ENCODE assay signal across 21 cellular contexts in the genomic region with DNA sequence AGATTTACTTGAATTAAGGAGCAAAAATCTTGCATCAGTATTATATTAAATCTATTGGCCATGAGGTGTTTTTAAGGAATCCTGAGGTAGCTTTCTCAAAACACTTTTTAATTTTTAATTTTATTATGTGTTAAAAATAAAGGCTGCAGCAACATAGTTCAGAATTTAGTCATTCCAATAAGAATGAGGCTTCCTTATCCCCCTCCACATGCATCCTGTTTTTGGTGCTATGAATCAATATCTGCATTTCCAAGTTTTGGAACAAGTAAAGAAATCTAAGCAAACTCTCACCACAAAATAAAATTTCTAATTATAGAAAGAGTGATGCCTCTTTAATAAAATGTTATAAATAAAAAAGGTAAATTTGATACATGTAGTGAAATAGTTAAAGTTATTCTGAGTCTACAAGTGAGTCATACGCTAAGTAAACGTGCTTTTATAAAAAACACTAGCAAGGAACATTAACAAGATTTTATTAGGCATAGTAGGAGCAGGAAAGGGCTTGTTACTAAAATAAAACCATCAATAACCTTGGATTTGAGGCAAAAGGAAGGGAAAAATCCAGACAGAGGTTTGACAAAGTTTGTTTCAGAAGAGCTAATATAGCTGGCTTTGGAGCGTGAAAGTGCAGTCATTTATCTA.
"Had no signal": no experiment of that assay in that cellular context is flagged by ENCODE, and none has a peak within 500 bp of the region (broad histone marks: within the 10 kb centered on the region; RNA-seq: fewer than 3 reads in every experiment).

No MANE protein-coding gene starts in this region.

- H3K9ac ChIP-seq: neural progenitor cell had no signal

- H3K27ac ChIP-seq: brain microvascular endothelial cell, epithelial cell of prostate, gastrocnemius medialis, heart left ventricle, lower lobe of right lung, neural progenitor cell, ovary, stomach, testis had no signal

- ATAC-seq: activated CD8-positive, alpha-beta T cell treated with anti-CD3 and anti-CD28 coated beads for 36 hours; activated T-cell treated with anti-CD3 and anti-CD28 coated beads, Interleukin-2, amount 50 U/mL, for 72 hours; gastrocnemius medialis; heart left ventricle; left colon; lower lobe of right lung; WTC11 had no signal

- H3K9me3 ChIP-seq: gastrocnemius medialis, lower lobe of right lung, sigmoid colon, testis had no signal

- H3K4me1 ChIP-seq: gastrocnemius medialis, heart left ventricle, lower lobe of right lung, neural progenitor cell, stomach, testis had no signal

- H3K4me2 ChIP-seq: neural progenitor cell had no signal

- H3K36me3 ChIP-seq: brain microvascular endothelial cell, gastrocnemius medialis, heart left ventricle, lower lobe of right lung, neural progenitor cell, ovary, sigmoid colon, stomach had no signal

- DNase-seq: activated CD4-positive, alpha-beta T cell treated with anti-CD3 and anti-CD28 coated beads for 4 hours; activated CD8-positive, alpha-beta memory T cell treated with anti-CD3 and anti-CD28 coated beads, Interleukin-2, amount 50 U/mL, for 4 hours; activated CD8-positive, alpha-beta T cell treated with anti-CD3 and anti-CD28 coated beads for 36 hours; activated gamma-delta T cell; activated T-cell treated with anti-CD3 and anti-CD28 coated beads, Interleukin-2, amount 50 U/mL, for 72 hours; amygdala; brain microvascular endothelial cell; effector CD8-positive, alpha-beta T cell; gastrocnemius medialis; heart left ventricle; left colon; lower lobe of right lung; midbrain; ovary; sigmoid colon; stimulated activated CD4-positive, alpha-beta T cell treated with anti-CD3 and anti-CD28 coated beads, Interleukin-1b, Interleukin-23, amount 100 ng/mL, for 48 hours; stomach; testis had no signal

- H3K4me3 ChIP-seq: gastrocnemius medialis, heart left ventricle, lower lobe of right lung, neural progenitor cell, ovary, sigmoid colon, stomach, testis had no signal

- H3K27me3 ChIP-seq: brain microvascular endothelial cell, gastrocnemius medialis, heart left ventricle, neural progenitor cell, ovary, sigmoid colon, stomach, testis had no signal
